In the genomic region with DNA sequence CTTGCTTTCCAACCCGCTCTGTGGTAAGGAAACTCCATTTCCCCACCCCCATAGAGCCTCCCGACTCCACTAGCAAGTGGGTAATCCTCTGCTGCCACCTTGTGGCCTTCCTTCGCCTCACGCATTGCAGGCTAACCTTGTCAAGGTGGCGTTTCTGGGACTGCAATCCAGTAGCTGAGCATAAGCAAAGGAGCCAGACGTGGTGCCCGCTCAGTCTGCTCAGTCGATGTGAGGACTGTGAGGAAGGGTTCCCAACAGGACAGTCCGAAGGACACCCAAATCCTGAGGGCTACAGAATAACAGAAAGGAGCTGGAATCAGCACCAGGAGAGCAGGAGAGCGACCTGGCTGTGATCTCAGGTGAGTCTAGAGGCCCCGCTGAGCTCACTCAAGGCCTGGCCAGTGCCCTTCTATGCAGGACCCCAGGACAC, we compare ENCODE assay signal across 8 cellular contexts.
A peak's percentile ranks its signal among the peaks of the same experiment; 100 is the strongest.
DNase-seq lines count a peak whose midpoint lies in the region; ATAC-seq and TF ChIP-seq lines count a peak whose summit lies in the region.

No MANE protein-coding gene starts in this region.

- H3K36me3 Mint-ChIP-seq in CD8-positive, alpha-beta T cell: no peaks in the 10 kb centered on the region

- no peaks in the 10 kb centered on the region for H3K36me3 ChIP-seq in CD8-positive, alpha-beta T cell (ENCODE audit: insufficient read depth, low read length)

- H3K27me3 ChIP-seq in CD8-positive, alpha-beta T cell (ENCODE audit: insufficient read depth, low read length): no peaks in the 10 kb centered on the region

- peak; percentile 50 to 76 (median 70) for DNase-seq in CD8-positive, alpha-beta T cell
- DNase-seq in NCI-H748 treated with DMSO at 0.1 percent for 48 hours (lab: John Stamatoyannopoulos, UW): peak; percentile 64
- peak; percentile 84 to 87 for DNase-seq in activated CD4-positive, alpha-beta T cell treated with anti-CD3 and anti-CD28 coated beads, Interleukin-2, amount 50 U/mL, for 48 hours
- peak; percentile 46 for DNase-seq in effector CD8-positive, alpha-beta T cell (lab: John Stamatoyannopoulos, UW)
- peak; percentile 83 for DNase-seq in midbrain (lab: John Stamatoyannopoulos, UW)
- DNase-seq in stimulated activated CD8-positive, alpha-beta memory T cell treated with anti-CD3 and anti-CD28 coated beads, Interleukin-4, amount 100 ng/mL, for 4 hours (ENCODE audit: low read depth in 2 of 2, low spot score in 1 of 2): peak; percentile 38 to 62

- intact Hi-C loops in CD8-positive, alpha-beta T cell (cut with DNase I, micrococcal nuclease): loop anchor here in 1 of 2 experiments (1.0 kb wide), 1 partner anchor 292 kb away; no protein-coding TSS in a partner anchor

- H3K4me3 Mint-ChIP-seq in CD8-positive, alpha-beta T cell: no peak overlapping the region

- peak; percentile 65 for ATAC-seq in CD8-positive, alpha-beta T cell
- ATAC-seq in GM19324 (IDR thresholded peaks at IDR 0.05; ENCODE audit: low FRiP score, unreplicated experiment) (peak; percentile 90), HG03354 (IDR thresholded peaks at IDR 0.05; ENCODE audit: poor library complexity, severe bottlenecking, unreplicated experiment) (peak; percentile 98)

- H3K4me1 Mint-ChIP-seq in CD8-positive, alpha-beta T cell (ENCODE audit: low read depth): peaks cover 3% of the 10 kb centered on the region

- POLR2A ChIA-PET in CD8-positive, alpha-beta T cell (lab: Charles Lee): no interaction called here

- no peaks in the 10 kb centered on the region for H3K9me3 ChIP-seq in CD8-positive, alpha-beta T cell (ENCODE audit: low read length)

- no peak overlapping the region for H3K27ac Mint-ChIP-seq in CD8-positive, alpha-beta T cell

- TF ChIP-seq CTCF in CD8-positive, alpha-beta T cell (IDR thresholded peaks at IDR 0.05): peak; percentile 72

- peaks cover 15% of the 10 kb centered on the region for H3K27me3 Mint-ChIP-seq in CD8-positive, alpha-beta T cell (ENCODE audit: low read depth)

- no peaks in the 10 kb centered on the region for H3K9me3 Mint-ChIP-seq in CD8-positive, alpha-beta T cell

- no peak overlapping the region for H3K27ac ChIP-seq in CD8-positive, alpha-beta T cell (ENCODE audit: low read depth, low read length)

- H3K4me3 ChIP-seq in CD8-positive, alpha-beta T cell (ENCODE audit: low read depth, low read length): no peak overlapping the region

- H3K4me1 ChIP-seq in CD8-positive, alpha-beta T cell (ENCODE audit: insufficient read depth, low read length): no peaks in the 10 kb centered on the region

- CTCF ChIA-PET in CD8-positive, alpha-beta T cell (lab: Charles Lee): interaction anchor here (0.7 to 2.3 kb wide), 11 partner anchors 8 to 561 kb away, joined by 3 to 15 read pairs (median 4); no protein-coding TSS in a partner anchor
